13 cellular contexts compared by ENCODE assay signal in the genomic region with DNA sequence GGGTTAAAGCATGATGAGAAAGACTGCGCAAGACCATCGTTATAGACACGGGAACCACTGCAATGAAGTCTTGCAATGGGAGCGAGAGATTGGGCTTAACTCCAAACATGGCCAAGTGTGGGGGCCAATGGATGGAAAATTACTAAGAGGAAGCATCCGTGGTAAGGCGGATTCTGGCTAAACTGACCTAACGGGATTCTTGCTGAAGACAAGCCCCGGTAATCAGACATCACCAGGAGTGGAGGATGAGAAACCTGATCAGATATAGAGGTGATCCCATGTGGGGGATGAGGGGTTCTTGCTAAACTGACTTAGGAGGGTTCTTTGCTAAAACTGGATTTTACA. TPM values are rescaled to one million over a fixed set of nuclear protein-coding genes. Genes with fewer than 3 reads are reported as not detected.
"Had no signal": no experiment of that assay in that cellular context is flagged by ENCODE, and none has a peak within 500 bp of the region (broad histone marks: within the 10 kb centered on the region; RNA-seq: fewer than 3 reads in every experiment).

No MANE protein-coding gene starts in this region.

- H3K27me3 Mint-ChIP-seq: activated naive CD8-positive, alpha-beta T cell treated with anti-CD3 and anti-CD28 coated beads for 36 hours had no signal

- H3K4me3 Mint-ChIP-seq: activated CD4-positive, alpha-beta memory T cell treated with anti-CD3 and anti-CD28 coated beads for 36 hours; activated naive CD8-positive, alpha-beta T cell treated with anti-CD3 and anti-CD28 coated beads for 36 hours; central memory CD8-positive, alpha-beta T cell; endodermal cell; natural killer cell; stimulated activated naive CD8-positive, alpha-beta T cell treated with anti-CD3 and anti-CD28 coated beads, Interleukin-15, Interleukin-2, amounts not matched to agents 100 ng/mL and 50 ng/mL, for 24 hours had no signal

- H3K36me3 ChIP-seq: gastroesophageal sphincter, pancreas, tibial artery, uterus had no signal

- H3K36me3 Mint-ChIP-seq: activated CD4-positive, alpha-beta memory T cell treated with anti-CD3 and anti-CD28 coated beads for 36 hours; activated naive CD8-positive, alpha-beta T cell treated with anti-CD3 and anti-CD28 coated beads for 36 hours; natural killer cell had no signal

- H3K27ac ChIP-seq: coronary artery, gastroesophageal sphincter, psoas muscle, skin epidermis, tibial artery, uterus had no signal

- H3K27me3 ChIP-seq: gastroesophageal sphincter, pancreas, uterus had no signal

- H3K9me3 ChIP-seq: gastroesophageal sphincter, pancreas, psoas muscle, tibial artery, uterus had no signal

- H3K4me3 ChIP-seq: coronary artery, gastroesophageal sphincter, pancreas, psoas muscle, skin epidermis, tibial artery, uterus had no signal

- H3K27ac Mint-ChIP-seq: activated CD4-positive, alpha-beta memory T cell treated with anti-CD3 and anti-CD28 coated beads for 36 hours; activated naive CD8-positive, alpha-beta T cell treated with anti-CD3 and anti-CD28 coated beads for 36 hours; endodermal cell; natural killer cell; stimulated activated naive CD8-positive, alpha-beta T cell treated with anti-CD3 and anti-CD28 coated beads, Interleukin-15, Interleukin-2, amounts not matched to agents 100 ng/mL and 50 ng/mL, for 24 hours had no signal

- H3K4me1 ChIP-seq: psoas muscle, uterus had no signal

- H3K9me3 Mint-ChIP-seq: activated CD4-positive, alpha-beta memory T cell treated with anti-CD3 and anti-CD28 coated beads for 36 hours; activated naive CD8-positive, alpha-beta T cell treated with anti-CD3 and anti-CD28 coated beads for 36 hours; central memory CD8-positive, alpha-beta T cell; endodermal cell; natural killer cell; stimulated activated naive CD8-positive, alpha-beta T cell treated with anti-CD3 and anti-CD28 coated beads, Interleukin-15, Interleukin-2, amounts not matched to agents 100 ng/mL and 50 ng/mL, for 24 hours had no signal

RNA-seq across cellular contexts. Expression of a gene that starts 5.8 kb away (rescaled TPM):
- total RNA-seq: activated CD4-positive, alpha-beta memory T cell treated with anti-CD3 and anti-CD28 coated beads for 36 hours had no signal
